29 cellular contexts compared by ENCODE assay signal in genomic region chr1:228772516-228773212, GRCh38.
"Had no signal": no experiment of that assay in that cellular context is flagged by ENCODE, and none has a peak within 500 bp of the region (broad histone marks: within the 10 kb centered on the region; RNA-seq: fewer than 3 reads in every experiment).

No MANE protein-coding gene starts in this region.

- H3K4me3 Mint-ChIP-seq: activated naive CD4-positive, alpha-beta T cell treated with anti-CD3 and anti-CD28 coated beads, Interleukin-2, amount 10 ng/mL, durations not matched to agents 7 days and 5 days; activated naive CD8-positive, alpha-beta T cell treated with anti-CD3 and anti-CD28 coated beads, Interleukin-2, amount 10 ng/mL, durations not matched to agents 7 days and 5 days; nephron; stimulated activated naive B cell treated with anti-CD40 and anti-IgM and Interleukin-4, amounts not matched to agents 10 μg/mL and 1 μg/mL and 100 μg/mL, for 72 hours had no signal

- H3K9me3 ChIP-seq: lower lobe of right lung, psoas muscle, stomach, thyroid gland had no signal

- H3K79me2 ChIP-seq: parathyroid adenoma had no signal

- H3K27ac ChIP-seq: brain microvascular endothelial cell, lower lobe of right lung, parathyroid adenoma, psoas muscle, stomach, thyroid gland, WERI-Rb-1 had no signal

- H2AFZ ChIP-seq: parathyroid adenoma had no signal

- H3K27me3 ChIP-seq: brain microvascular endothelial cell, stomach, thyroid gland had no signal

- H3K4me3 ChIP-seq: lower lobe of right lung, psoas muscle, stomach, thyroid gland had no signal

- H3K4me1 Mint-ChIP-seq: stimulated activated naive B cell treated with anti-CD40 and anti-IgM and Interleukin-4, amounts not matched to agents 10 μg/mL and 1 μg/mL and 100 μg/mL, for 72 hours had no signal

- H3K4me1 ChIP-seq: lower lobe of right lung, psoas muscle, stomach had no signal

- DNase-seq: activated CD4-positive, alpha-beta T cell treated with anti-CD3 and anti-CD28 coated beads for 48 hours; activated CD4-positive, alpha-beta T cell treated with anti-CD3 and anti-CD28 coated beads, Interleukin-2, amount 50 U/mL, for 48 hours; activated CD8-positive, alpha-beta memory T cell treated with anti-CD3 and anti-CD28 coated beads, Interleukin-2, amount 50 U/mL, for 4 hours; activated gamma-delta T cell; activated naive CD4-positive, alpha-beta T cell treated with anti-CD3 and anti-CD28 coated beads, Interleukin-2, amount 10 ng/mL, durations not matched to agents 7 days and 5 days; activated naive CD8-positive, alpha-beta T cell treated with anti-CD3 and anti-CD28 coated beads, Interleukin-2, amount 10 ng/mL, durations not matched to agents 7 days and 5 days; activated T-cell treated with anti-CD3 and anti-CD28 coated beads, Interleukin-2, amount 50 U/mL, for 1 hour; brain microvascular endothelial cell; cortex of kidney; foreskin fibroblast; head of caudate nucleus; hippocampal formation; kidney glomerular epithelial cell; lower lobe of right lung; mesenchymal stem cell; nucleus accumbens; psoas muscle; stimulated activated CD4-positive, alpha-beta T cell treated with anti-CD3 and anti-CD28 coated beads, Interleukin-15, amount 100 ng/mL, for 24 hours; stimulated activated CD4-positive, alpha-beta T cell treated with anti-CD3 and anti-CD28 coated beads, Interleukin-2, amount 100 ng/mL, for 24 hours; stimulated activated naive B cell treated with anti-CD40 and anti-IgM and Interleukin-4, amounts not matched to agents 10 μg/mL and 1 μg/mL and 100 μg/mL, for 72 hours; stomach; T-helper 9 cell; thyroid gland; WERI-Rb-1 had no signal

- H3K36me3 Mint-ChIP-seq: activated naive CD4-positive, alpha-beta T cell treated with anti-CD3 and anti-CD28 coated beads, Interleukin-2, amount 10 ng/mL, durations not matched to agents 7 days and 5 days; stimulated activated naive B cell treated with anti-CD40 and anti-IgM and Interleukin-4, amounts not matched to agents 10 μg/mL and 1 μg/mL and 100 μg/mL, for 72 hours had no signal

- ATAC-seq: activated CD4-positive, CD25-positive, alpha-beta regulatory T cell treated with anti-CD3 and anti-CD28 coated beads, Interleukin-2, amount 50 U/mL, for 24 hours; esophagus mucosa; left lobe of liver; lower lobe of right lung; psoas muscle; stimulated activated naive B cell treated with anti-CD40 and anti-IgM and Interleukin-4, amounts not matched to agents 10 μg/mL and 1 μg/mL and 100 μg/mL, for 72 hours had no signal

- H3K9ac ChIP-seq: parathyroid adenoma had no signal

- H3K36me3 ChIP-seq: brain microvascular endothelial cell, lower lobe of right lung, stomach, thyroid gland, WERI-Rb-1 had no signal

- H3K9me3 Mint-ChIP-seq: activated naive CD4-positive, alpha-beta T cell treated with anti-CD3 and anti-CD28 coated beads, Interleukin-2, amount 10 ng/mL, durations not matched to agents 7 days and 5 days; activated naive CD8-positive, alpha-beta T cell treated with anti-CD3 and anti-CD28 coated beads, Interleukin-2, amount 10 ng/mL, durations not matched to agents 7 days and 5 days had no signal

- H3K27ac Mint-ChIP-seq: activated naive CD4-positive, alpha-beta T cell treated with anti-CD3 and anti-CD28 coated beads, Interleukin-2, amount 10 ng/mL, durations not matched to agents 7 days and 5 days; activated naive CD8-positive, alpha-beta T cell treated with anti-CD3 and anti-CD28 coated beads, Interleukin-2, amount 10 ng/mL, durations not matched to agents 7 days and 5 days; stimulated activated naive B cell treated with anti-CD40 and anti-IgM and Interleukin-4, amounts not matched to agents 10 μg/mL and 1 μg/mL and 100 μg/mL, for 72 hours had no signal
